Comparison of ENCODE assay signal across 8 cellular contexts in the genomic region with DNA sequence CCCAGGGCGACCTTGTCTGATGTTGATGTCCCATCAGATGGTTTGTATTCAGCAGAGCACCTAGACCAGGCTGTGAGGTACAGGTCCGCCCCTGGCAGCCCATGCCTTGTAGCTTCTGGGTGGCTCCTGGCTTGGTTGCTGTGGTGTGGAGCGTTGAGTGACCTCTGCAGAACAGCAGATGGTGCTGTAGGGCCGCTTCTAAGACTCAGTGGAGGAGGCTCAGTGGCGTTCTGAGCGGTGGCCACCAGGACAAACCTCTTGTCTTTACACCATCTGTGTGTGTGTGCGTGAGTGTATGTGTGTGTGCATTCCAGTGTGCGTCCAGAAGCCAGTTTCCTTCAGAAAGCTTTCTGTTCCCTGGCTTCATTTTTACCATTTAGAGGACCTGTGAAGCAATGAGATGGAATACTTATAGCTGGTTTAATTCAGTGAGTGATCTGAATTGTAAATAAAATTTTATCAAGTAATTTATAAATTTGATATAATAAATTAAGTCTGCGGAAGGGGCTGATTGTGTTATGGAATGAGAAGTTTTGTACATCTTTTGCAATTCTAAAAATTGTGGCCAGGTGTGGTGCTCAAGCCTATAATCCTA.
A peak's percentile ranks its signal among the peaks of the same experiment; 100 is the strongest.
DNase-seq lines count a peak whose midpoint lies in the region; ATAC-seq and TF ChIP-seq lines count a peak whose summit lies in the region.

No MANE protein-coding gene starts in this region.

- H3K27ac ChIP-seq in KMS-11 = no peak overlapping the region
- no peak overlapping the region for H3K27ac ChIP-seq in neural cell (ENCODE audit: low read length)
- H3K27ac ChIP-seq in tibial nerve = no peak overlapping the region

- TF ChIP-seq EP300 in neural cell (conservative IDR thresholded peaks at IDR 0.05; ENCODE audit: poor library complexity, severe bottlenecking) = no peak
- TF ChIP-seq EP300 in tibial nerve (IDR thresholded peaks at IDR 0.05) = no peak

- peaks cover 19% of the 10 kb centered on the region for H3K36me3 Mint-ChIP-seq in activated T-cell treated with anti-CD3 and anti-CD28 coated beads, Interleukin-2, amount 50 U/mL, for 4 hours (ENCODE audit: insufficient read depth)

- peaks cover 23% of the 10 kb centered on the region for H3K4me1 ChIP-seq in KMS-11 (ENCODE audit: low read depth, poor library complexity, severe bottlenecking)
- H3K4me1 ChIP-seq in tibial nerve = peaks cover 0 to 18% (median 0%) of the 10 kb centered on the region in 4 donors

- H3K27me3 ChIP-seq in KMS-11 (ENCODE audit: insufficient read depth, low read depth) (no peaks in the 10 kb centered on the region), neural cell (ENCODE audit: insufficient read depth, low read depth, low read length) (no peaks in the 10 kb centered on the region), tibial nerve (no peaks in the 10 kb centered on the region)

- H3K27me3 Mint-ChIP-seq in activated T-cell treated with anti-CD3 and anti-CD28 coated beads, Interleukin-2, amount 50 U/mL, for 4 hours (ENCODE audit: low read depth) = no peaks in the 10 kb centered on the region

- no peaks in the 10 kb centered on the region for H4K20me1 ChIP-seq in KMS-11 (ENCODE audit: insufficient read depth)
- no peaks in the 10 kb centered on the region for H4K20me1 ChIP-seq in neural cell (ENCODE audit: insufficient read depth)

- no peaks in the 10 kb centered on the region for H3F3A ChIP-seq in neural cell (ENCODE audit: insufficient read depth, low read length, poor library complexity, severe bottlenecking)

- H3K4me3 Mint-ChIP-seq in activated T-cell treated with anti-CD3 and anti-CD28 coated beads, Interleukin-2, amount 50 U/mL, for 4 hours = no peak overlapping the region

- 25 to 28% methylated on average over 9 of the region's 9 CpGs for WGBS in tibial nerve, 2 donors

- no peaks in the 10 kb centered on the region for H3K9me3 Mint-ChIP-seq in activated T-cell treated with anti-CD3 and anti-CD28 coated beads, Interleukin-2, amount 50 U/mL, for 4 hours

- H3K4me2 ChIP-seq in KMS-11 (no peak overlapping the region), neural cell (ENCODE audit: low read length) (no peak overlapping the region)

- H3K36me3 ChIP-seq in KMS-11 (ENCODE audit: insufficient read depth) = no peaks in the 10 kb centered on the region
- H3K36me3 ChIP-seq in neural cell (ENCODE audit: insufficient read depth, low read length) = no peaks in the 10 kb centered on the region
- H3K36me3 ChIP-seq in tibial nerve = peaks cover 0 to 12% (median 0%) of the 10 kb centered on the region in 3 donors

- H3K9ac ChIP-seq in KMS-11 (no peak overlapping the region), neural cell (ENCODE audit: low read length) (no peak overlapping the region)

- ATAC-seq in GM19025 (IDR thresholded peaks at IDR 0.05; ENCODE audit: low read depth, unreplicated experiment) = peak; percentile 80
- peak; percentile 80 to 84 for ATAC-seq in activated T-cell treated with anti-CD3 and anti-CD28 coated beads, Interleukin-2, amount 50 U/mL, for 4 hours

- TF ChIP-seq RAD21 in neural cell (conservative IDR thresholded peaks at IDR 0.05) = peak; percentile 85

- H3K9me2 ChIP-seq in neural cell (ENCODE audit: insufficient read depth, low read length) = no peaks in the 10 kb centered on the region

- DNase-seq in AML-193 (lab: John Stamatoyannopoulos, UW) (peak; percentile 84 to 87), OCI-M2 (lab: John Stamatoyannopoulos, UW; ENCODE audit: unreplicated experiment) (peak; percentile 85), fibroblast of peridontal ligament (ENCODE audit: extremely low read depth) (peak; percentile 94), tibial nerve (ENCODE audit: low spot score in 2 of 2) (peak; percentile 45 to 59)
- peak; percentile 24 for DNase-seq in activated T-cell treated with anti-CD3 and anti-CD28 coated beads, Interleukin-2, amount 50 U/mL, for 4 hours

- H3K4me3 ChIP-seq in KMS-11 (IDR thresholded peaks at IDR 0.05; ENCODE audit: insufficient read depth, low read depth, low read length) (no peak overlapping the region), neural cell (ENCODE audit: low read length) (no peak overlapping the region), tibial nerve (no peak overlapping the region)

- H3K9me3 ChIP-seq in neural cell (ENCODE audit: low read length) (no peaks in the 10 kb centered on the region), tibial nerve (no peaks in the 10 kb centered on the region)

- TF ChIP-seq POLR2A in tibial nerve (IDR thresholded peaks at IDR 0.05) = peak in 1 of 2 donors; percentile 19

- H3K79me2 ChIP-seq in KMS-11 (ENCODE audit: insufficient read depth, low read depth) = no peaks in the 10 kb centered on the region
- no peaks in the 10 kb centered on the region for H3K79me2 ChIP-seq in neural cell (replicated peaks; ENCODE audit: insufficient read depth, low read length)

- TF ChIP-seq CTCF in KMS-11 (conservative IDR thresholded peaks at IDR 0.05; ENCODE audit: low read depth, low read length) (peak; percentile 85), neural cell (IDR thresholded peaks at IDR 0.05; ENCODE audit: poor library complexity, severe bottlenecking) (peak; percentile 88), tibial nerve (IDR thresholded peaks at IDR 0.05) (peak; percentile 47 to 85 (median 66))

- H2AFZ ChIP-seq in KMS-11 (ENCODE audit: low read depth) (no peak overlapping the region), neural cell (ENCODE audit: low read depth, low read length) (no peak overlapping the region)

- peaks cover 9% of the 10 kb centered on the region for H3K4me1 Mint-ChIP-seq in activated T-cell treated with anti-CD3 and anti-CD28 coated beads, Interleukin-2, amount 50 U/mL, for 4 hours (ENCODE audit: low read depth)

TF ChIP-seq in neural cell, 6 proteins besides CTCF, POLR2A, EP300 and RAD21:
- no peak for TF ChIP-seq TAF1 (IDR thresholded peaks at IDR 0.05; ENCODE audit: low read depth)
- TF ChIP-seq SMC3 (conservative IDR thresholded peaks at IDR 0.05; ENCODE audit: poor library complexity) = peak; percentile 88
- TF ChIP-seq EZH2 (IDR thresholded peaks at IDR 0.05; ENCODE audit: borderline replicate concordance, insufficient read depth, low read length, poor library complexity, severe bottlenecking) = no peak
- TF ChIP-seq, protein P1, sequence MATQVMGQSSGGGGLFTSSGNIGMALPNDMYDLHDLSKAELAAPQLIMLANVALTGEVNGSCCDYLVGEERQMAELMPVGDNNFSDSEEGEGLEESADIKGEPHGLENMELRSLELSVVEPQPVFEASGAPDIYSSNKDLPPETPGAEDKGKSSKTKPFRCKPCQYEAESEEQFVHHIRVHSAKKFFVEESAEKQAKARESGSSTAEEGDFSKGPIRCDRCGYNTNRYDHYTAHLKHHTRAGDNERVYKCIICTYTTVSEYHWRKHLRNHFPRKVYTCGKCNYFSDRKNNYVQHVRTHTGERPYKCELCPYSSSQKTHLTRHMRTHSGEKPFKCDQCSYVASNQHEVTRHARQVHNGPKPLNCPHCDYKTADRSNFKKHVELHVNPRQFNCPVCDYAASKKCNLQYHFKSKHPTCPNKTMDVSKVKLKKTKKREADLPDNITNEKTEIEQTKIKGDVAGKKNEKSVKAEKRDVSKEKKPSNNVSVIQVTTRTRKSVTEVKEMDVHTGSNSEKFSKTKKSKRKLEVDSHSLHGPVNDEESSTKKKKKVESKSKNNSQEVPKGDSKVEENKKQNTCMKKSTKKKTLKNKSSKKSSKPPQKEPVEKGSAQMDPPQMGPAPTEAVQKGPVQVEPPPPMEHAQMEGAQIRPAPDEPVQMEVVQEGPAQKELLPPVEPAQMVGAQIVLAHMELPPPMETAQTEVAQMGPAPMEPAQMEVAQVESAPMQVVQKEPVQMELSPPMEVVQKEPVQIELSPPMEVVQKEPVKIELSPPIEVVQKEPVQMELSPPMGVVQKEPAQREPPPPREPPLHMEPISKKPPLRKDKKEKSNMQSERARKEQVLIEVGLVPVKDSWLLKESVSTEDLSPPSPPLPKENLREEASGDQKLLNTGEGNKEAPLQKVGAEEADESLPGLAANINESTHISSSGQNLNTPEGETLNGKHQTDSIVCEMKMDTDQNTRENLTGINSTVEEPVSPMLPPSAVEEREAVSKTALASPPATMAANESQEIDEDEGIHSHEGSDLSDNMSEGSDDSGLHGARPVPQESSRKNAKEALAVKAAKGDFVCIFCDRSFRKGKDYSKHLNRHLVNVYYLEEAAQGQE (IDR thresholded peaks at IDR 0.05; ENCODE audit: borderline replicate concordance) = no peak
- no peak for TF ChIP-seq POLR2AphosphoS5 (IDR thresholded peaks at IDR 0.05)
TF ChIP-seq in neural cell: peak in this region for 1.

Comparison
In these comparisons a context has a peak if more than half of its experiments do, and no peak if none do; other contexts are left out.
1. DNase-seq: peak in every context shown above with its lines; median percentile 94 in fibroblast of peridontal ligament; 86 in AML-193; 85 in OCI-M2; 52 in tibial nerve; 24 in activated T-cell treated with anti-CD3 and anti-CD28 coated beads, Interleukin-2, amount 50 U/mL, for 4 hours.